ENCODE assay signal across 13 cellular contexts in genomic region chr15:25811481-25811906, GRCh38. TPM values are rescaled to one million over a fixed set of nuclear protein-coding genes. Genes with fewer than 3 reads are reported as not detected.
DNase-seq lines count a peak whose midpoint lies in the region; ATAC-seq and TF ChIP-seq lines count a peak whose summit lies in the region.
"Had no signal": no experiment of that assay in that cellular context is flagged by ENCODE, and none has a peak within 500 bp of the region (broad histone marks: within the 10 kb centered on the region; RNA-seq: fewer than 3 reads in every experiment).

No MANE protein-coding gene starts in this region.

- peaks cover 2% of the 10 kb centered on the region for H3K36me3 Mint-ChIP-seq in activated naive CD8-positive, alpha-beta T cell

- no peaks in the 10 kb centered on the region for H3K36me3 ChIP-seq in stomach

- 75 to 85% (median 79%) methylated on average over 9 of the region's 9 CpGs for whole genome bisulfite sequencing in stomach, 5 donors

- H3K27ac ChIP-seq in stomach, result no peak overlapping the region
- H3K27ac ChIP-seq: C4-2B had no signal

- TF ChIP-seq POLR2A in stomach (IDR thresholded peaks at IDR 0.05), result no peak

- H3K9me3 Mint-ChIP-seq in activated naive CD8-positive, alpha-beta T cell (ENCODE audit: low read depth), result no peaks in the 10 kb centered on the region

- H3K9me3 ChIP-seq in stomach, result no peaks in the 10 kb centered on the region

- H3K4me3 Mint-ChIP-seq in activated naive CD8-positive, alpha-beta T cell, result peak overlapping the region; percentile 75

- TF ChIP-seq CTCF in stomach (IDR thresholded peaks at IDR 0.05), result no peak

- H3K4me1 ChIP-seq in stomach, result peaks cover 0 to 22% (median 4%) of the 10 kb centered on the region in 4 donors

- intact Hi-C loops in posterior cingulate gyrus (cut with DNase I), result no loop called here
- intact Hi-C loops in stomach (cut with DNase I; ENCODE audit: low total_unique reads), result no loop called here

- no peak for TF ChIP-seq EP300 in stomach (IDR thresholded peaks at IDR 0.05)

- no peak overlapping the region for H3K4me3 ChIP-seq in stomach

- ATAC-seq in GM19397 (IDR thresholded peaks at IDR 0.05; ENCODE audit: unreplicated experiment), result peak; percentile 72
- peak; percentile 79 for ATAC-seq in HG03354 (IDR thresholded peaks at IDR 0.05; ENCODE audit: poor library complexity, severe bottlenecking, unreplicated experiment)
- ATAC-seq: PC-3 had no signal

- peaks cover 75% of the 10 kb centered on the region for H3K4me1 Mint-ChIP-seq in activated naive CD8-positive, alpha-beta T cell (ENCODE audit: low read depth)

- H3K27me3 ChIP-seq in stomach, result no peaks in the 10 kb centered on the region

- peak overlapping the region; percentile 80 for H3K27ac Mint-ChIP-seq in activated naive CD8-positive, alpha-beta T cell

- DNase-seq in CD1c-positive myeloid dendritic cell (ENCODE audit: extremely low spot score) (peak; percentile 38), DMS 273 (lab: John Stamatoyannopoulos, UW; ENCODE audit: unreplicated experiment) (no peak), posterior cingulate gyrus (no peak), stomach (no peak), NCI-H226 (no peak)
- DNase-seq: activated CD4-positive, alpha-beta T cell treated with anti-CD3 and anti-CD28 coated beads, Interleukin-2, amount 50 U/mL, for 1 hour; cortex of kidney; PC-3 had no signal

- H3K27me3 Mint-ChIP-seq in activated naive CD8-positive, alpha-beta T cell, result no peaks in the 10 kb centered on the region

RNA-seq across cellular contexts. Expression of gene ATP10A, which starts 51.6 kb away (rescaled TPM):
- total RNA-seq in stomach, result 10 to 100 TPM in 2 of 5 donors, 1 to 10 TPM in 3; 1.8 to 15.2 (median 5.8) TPM
- polyA plus RNA-seq in stomach, result 1 to 10 TPM; 1.5 to 2.3 (median 2.0) TPM
- total RNA-seq: pulmonary artery endothelial cell had no signal
